8 cellular contexts compared by ENCODE assay signal in the genomic region with DNA sequence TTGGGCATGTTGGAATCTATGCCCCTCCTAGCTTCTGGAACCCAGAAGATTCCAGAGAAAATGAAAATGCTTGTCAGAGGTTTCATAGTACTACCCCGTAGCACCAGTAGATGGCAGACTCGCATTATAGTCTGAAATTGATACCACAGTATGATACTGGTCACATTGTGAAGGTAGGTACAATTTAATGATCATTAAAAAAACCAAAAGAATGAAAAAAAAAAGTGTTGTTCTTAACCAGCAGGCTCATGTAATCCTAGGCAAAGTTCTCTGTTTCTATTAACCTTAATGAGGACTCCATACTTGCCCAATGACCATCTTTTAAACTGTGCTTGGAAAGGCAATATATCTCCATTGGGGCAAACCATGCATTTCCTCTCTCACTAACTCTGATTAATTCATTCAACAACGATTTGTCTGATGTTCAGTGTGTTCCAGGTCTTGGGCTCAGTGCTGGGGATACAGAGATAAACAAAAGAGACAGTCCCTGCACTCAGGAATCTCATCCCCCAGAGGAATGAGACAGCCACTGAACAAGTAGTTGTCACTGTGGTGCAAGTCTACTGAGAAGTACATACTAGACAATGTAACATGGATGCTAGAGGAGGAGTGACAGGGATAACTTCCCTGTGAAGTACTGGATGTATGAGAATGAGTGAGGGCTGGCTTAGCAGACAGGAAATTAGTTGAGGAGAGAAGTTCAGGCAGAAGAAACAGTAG.
DNase-seq lines count a peak whose midpoint lies in the region; ATAC-seq and TF ChIP-seq lines count a peak whose summit lies in the region.

No MANE protein-coding gene starts in this region.

- in situ Hi-C loops in T47D (cut with HindIII; ENCODE audit: low pct_unique_long_range_greater_than_20kb, low sequenced_read_pairs), result no loop called here

- CTCF ChIA-PET in A673 (lab: Charles Lee), result interaction anchor here (0.6 to 1.5 kb wide), 4 partner anchors 209 to 669 kb away, joined by 3 to 5 read pairs (median 4); no protein-coding TSS in a partner anchor

- H3K36me3 ChIP-seq in A673 (ENCODE audit: insufficient read depth, low read length, poor library complexity, severe bottlenecking), result no peaks in the 10 kb centered on the region
- no peaks in the 10 kb centered on the region for H3K36me3 ChIP-seq in suprapubic skin

- H3K4me1 ChIP-seq in A673 (ENCODE audit: insufficient read depth, low read length, poor library complexity, severe bottlenecking), result no peaks in the 10 kb centered on the region
- peaks cover 11% of the 10 kb centered on the region for H3K4me1 ChIP-seq in suprapubic skin

- intact Hi-C loops in A673 (cut with micrococcal nuclease; ENCODE audit: unreplicated experiment), result loop anchor here (1.0 to 10.0 kb wide), 7 partner anchors 171 to 1082 kb away; no protein-coding TSS in a partner anchor

- no peak for TF ChIP-seq EP300 in suprapubic skin (IDR thresholded peaks at IDR 0.05)

- no peaks in the 10 kb centered on the region for H3K9me3 ChIP-seq in A673 (ENCODE audit: low read depth, low read length, poor library complexity, severe bottlenecking)
- no peaks in the 10 kb centered on the region for H3K9me3 ChIP-seq in suprapubic skin

- ATAC-seq in HG02623 (IDR thresholded peaks at IDR 0.05; ENCODE audit: unreplicated experiment), result peak; percentile 82

- 11% methylated on average over 3 of the region's 3 CpGs for WGBS in suprapubic skin

- no TSS peak for BruUV-seq in A673 (replicated peaks; lab: Mats Ljungman, UMichigan)

- peak; percentile 85 for TF ChIP-seq CTCF in A673 (conservative IDR thresholded peaks at IDR 0.05; ENCODE audit: low read depth, low read length)
- peak; percentile 74 for TF ChIP-seq CTCF in GM12872 (IDR thresholded peaks at IDR 0.05; ENCODE audit: insufficient read depth, low read depth, low read length)
- TF ChIP-seq CTCF in suprapubic skin (IDR thresholded peaks at IDR 0.05), result peak; percentile 53 to 54

- H3K27ac ChIP-seq in A673 (ENCODE audit: low read depth, low read length, poor library complexity, severe bottlenecking), result no peak overlapping the region
- H3K27ac ChIP-seq in suprapubic skin, result peak overlapping the region; percentile 52

- H3K4me3 ChIP-seq in A673 (ENCODE audit: low read depth, low read length, poor library complexity, severe bottlenecking), result no peak overlapping the region
- no peak overlapping the region for H3K4me3 ChIP-seq in suprapubic skin

- TF ChIP-seq POLR2A in suprapubic skin (IDR thresholded peaks at IDR 0.05), result no peak

- peak; percentile 57 for DNase-seq in A673 (ENCODE audit: low spot score)
- DNase-seq in NCI-H1694 (lab: John Stamatoyannopoulos, UW), result peak; percentile 69
- DNase-seq in T47D (ENCODE audit: low read depth in 1 of 2, low spot score in 1 of 2), result peak; percentile 11 to 68
- DNase-seq in kidney tubule cell (ENCODE audit: low spot score), result peak; percentile 62
- DNase-seq in suprapubic skin (ENCODE audit: low spot score in 2 of 2), result no peak
- no peak for DNase-seq in stimulated activated CD4-positive, alpha-beta T cell treated with anti-CD3 and anti-CD28 coated beads, Interleukin-1b, Interleukin-23, amount 100 ng/mL, for 48 hours

- POLR2A ChIA-PET in A673 (lab: Charles Lee; ENCODE audit: low non-redundant PET), result no interaction called here

- no peaks in the 10 kb centered on the region for H3K27me3 ChIP-seq in A673 (replicated peaks; ENCODE audit: insufficient read depth, low read depth, low read length, poor library complexity)
- H3K27me3 ChIP-seq in suprapubic skin, result no peaks in the 10 kb centered on the region

Comparison
In these comparisons a context has a peak if more than half of its experiments do, and no peak if none do; other contexts are left out.
1. DNase-seq: peak in A673 (single experiment), NCI-H1694 (single experiment), T47D (2 of 2) and kidney tubule cell (single experiment); none in suprapubic skin (0 of 2) and stimulated activated CD4-positive, alpha-beta T cell treated with anti-CD3 and anti-CD28 coated beads, Interleukin-1b, Interleukin-23, amount 100 ng/mL, for 48 hours (single experiment).
2. Peak in every context shown above with its lines, with median percentiles within 50 percentile points of each other: CTCF ChIP-seq.